Comparison of ENCODE assay signal across 27 cellular contexts in the genomic region with DNA sequence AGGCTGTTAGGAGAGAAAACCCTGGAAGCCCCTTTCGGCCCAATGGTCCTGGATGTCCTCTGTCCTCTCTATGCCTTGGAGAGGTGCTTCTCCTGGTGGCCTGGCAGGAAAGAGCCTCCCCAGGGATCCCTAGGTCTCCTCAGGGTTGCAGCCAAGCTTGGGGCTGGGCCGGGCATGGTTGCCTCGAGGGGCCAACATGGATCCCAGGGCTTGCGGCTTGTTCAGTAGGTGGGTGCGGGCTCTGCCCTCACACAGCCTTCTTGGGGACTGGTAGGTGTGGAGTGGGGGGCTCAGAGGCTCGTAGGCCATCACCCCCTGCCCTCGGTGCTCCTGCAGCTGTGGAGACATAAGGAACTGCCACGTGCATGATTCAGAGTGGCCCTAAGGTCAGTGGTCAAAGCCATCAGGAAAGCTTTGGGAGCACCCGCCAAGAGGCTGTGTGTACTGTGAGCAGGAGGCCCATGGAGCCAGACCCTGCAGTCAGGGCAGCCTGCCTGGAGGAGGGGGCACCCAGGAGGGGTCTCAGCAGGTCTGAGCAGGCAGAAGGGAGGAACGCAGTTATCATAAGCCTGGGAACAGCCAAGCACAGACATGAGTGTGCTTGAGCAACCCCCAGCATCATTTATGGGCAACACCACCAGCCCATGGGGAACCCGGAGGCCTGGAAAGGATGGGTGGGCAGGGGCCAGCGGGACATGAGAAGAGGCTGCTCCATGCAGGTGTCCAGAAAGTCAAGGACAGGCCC.
"Had no signal": no experiment of that assay in that cellular context is flagged by ENCODE, and none has a peak within 500 bp of the region (broad histone marks: within the 10 kb centered on the region; RNA-seq: fewer than 3 reads in every experiment).

No MANE protein-coding gene starts in this region.

- H3K27ac Mint-ChIP-seq: immature natural killer cell; mesothelial cell of epicardium; natural killer cell; nephron progenitor cell; stimulated activated naive B cell treated with anti-CD40 and anti-IgM and Interleukin-4, amounts not matched to agents 10 μg/mL and 1 μg/mL and 100 μg/mL, for 72 hours; stimulated activated naive CD8-positive, alpha-beta T cell treated with anti-CD3 and anti-CD28 coated beads, Interleukin-15, Interleukin-2, amounts not matched to agents 100 ng/mL and 50 ng/mL, for 24 hours had no signal

- ATAC-seq: heart left ventricle; natural killer cell; pancreas; sciatic nerve; stimulated activated naive B cell treated with anti-CD40 and anti-IgM and Interleukin-4, amounts not matched to agents 10 μg/mL and 1 μg/mL and 100 μg/mL, for 72 hours had no signal

- H3K4me1 Mint-ChIP-seq: immature natural killer cell; mesothelial cell of epicardium; naive B cell; stimulated activated naive B cell treated with anti-CD40 and anti-IgM and Interleukin-4, amounts not matched to agents 10 μg/mL and 1 μg/mL and 100 μg/mL, for 72 hours had no signal

- H3K4me3 ChIP-seq: heart left ventricle, left ventricle myocardium inferior, lung, pancreas, prostate gland, skin epidermis, transverse colon, upper lobe of left lung, vagina had no signal

- FAIRE-seq: islet of Langerhans, kidney, pancreas had no signal

- H3K9me3 Mint-ChIP-seq: immature natural killer cell; mesothelial cell of epicardium; natural killer cell; nephron progenitor cell; stimulated activated naive CD8-positive, alpha-beta T cell treated with anti-CD3 and anti-CD28 coated beads, Interleukin-15, Interleukin-2, amounts not matched to agents 100 ng/mL and 50 ng/mL, for 24 hours had no signal

- H3K27ac ChIP-seq: heart left ventricle, left ventricle myocardium inferior, pancreas, prostate gland, skin epidermis, transverse colon, upper lobe of left lung, vagina had no signal

- H3K9me3 ChIP-seq: heart left ventricle, left ventricle myocardium inferior, pancreas, prostate gland, transverse colon, upper lobe of left lung, vagina had no signal

- DNase-seq: heart left ventricle; hypothalamus; immature natural killer cell; kidney; left ventricle myocardium inferior; mesendoderm; naive B cell; natural killer cell; nephron progenitor cell; nucleus accumbens; stimulated activated CD4-positive, alpha-beta T cell treated with anti-CD3 and anti-CD28 coated beads, Interleukin-12 subunit alpha, Interleukin-12 subunit beta, amount 100 ng/mL, for 4 hours; stimulated activated CD4-positive, alpha-beta T cell treated with anti-CD3 and anti-CD28 coated beads, Interleukin-15, amount 100 ng/mL, for 24 hours; stimulated activated CD4-positive, alpha-beta T cell treated with anti-CD3 and anti-CD28 coated beads, Interleukin-2, amount 100 ng/mL, for 24 hours; stimulated activated CD4-positive, alpha-beta T cell treated with anti-CD3 and anti-CD28 coated beads, Interleukin-4, amount 100 ng/mL, for 1 hour; stimulated activated naive B cell treated with anti-CD40 and anti-IgM and Interleukin-4, amounts not matched to agents 10 μg/mL and 1 μg/mL and 100 μg/mL, for 72 hours; substantia nigra; transverse colon had no signal

- H3K36me3 ChIP-seq: left ventricle myocardium inferior, pancreas, prostate gland, transverse colon, upper lobe of left lung, vagina had no signal

- H3K4me1 ChIP-seq: heart left ventricle, left ventricle myocardium inferior, pancreas, prostate gland, transverse colon, upper lobe of left lung, vagina had no signal

- H3K27me3 Mint-ChIP-seq: naive B cell; stimulated activated naive B cell treated with anti-CD40 and anti-IgM and Interleukin-4, amounts not matched to agents 10 μg/mL and 1 μg/mL and 100 μg/mL, for 72 hours; stimulated activated naive CD8-positive, alpha-beta T cell treated with anti-CD3 and anti-CD28 coated beads, Interleukin-15, Interleukin-2, amounts not matched to agents 100 ng/mL and 50 ng/mL, for 24 hours had no signal

- H3K27me3 ChIP-seq: heart left ventricle, pancreas, transverse colon, upper lobe of left lung, vagina had no signal

- H3K4me3 Mint-ChIP-seq: immature natural killer cell; mesothelial cell of epicardium; naive B cell; natural killer cell; nephron progenitor cell; stimulated activated naive B cell treated with anti-CD40 and anti-IgM and Interleukin-4, amounts not matched to agents 10 μg/mL and 1 μg/mL and 100 μg/mL, for 72 hours; stimulated activated naive CD8-positive, alpha-beta T cell treated with anti-CD3 and anti-CD28 coated beads, Interleukin-15, Interleukin-2, amounts not matched to agents 100 ng/mL and 50 ng/mL, for 24 hours had no signal
